ENCODE assay signal across 9 cellular contexts in the genomic region with DNA sequence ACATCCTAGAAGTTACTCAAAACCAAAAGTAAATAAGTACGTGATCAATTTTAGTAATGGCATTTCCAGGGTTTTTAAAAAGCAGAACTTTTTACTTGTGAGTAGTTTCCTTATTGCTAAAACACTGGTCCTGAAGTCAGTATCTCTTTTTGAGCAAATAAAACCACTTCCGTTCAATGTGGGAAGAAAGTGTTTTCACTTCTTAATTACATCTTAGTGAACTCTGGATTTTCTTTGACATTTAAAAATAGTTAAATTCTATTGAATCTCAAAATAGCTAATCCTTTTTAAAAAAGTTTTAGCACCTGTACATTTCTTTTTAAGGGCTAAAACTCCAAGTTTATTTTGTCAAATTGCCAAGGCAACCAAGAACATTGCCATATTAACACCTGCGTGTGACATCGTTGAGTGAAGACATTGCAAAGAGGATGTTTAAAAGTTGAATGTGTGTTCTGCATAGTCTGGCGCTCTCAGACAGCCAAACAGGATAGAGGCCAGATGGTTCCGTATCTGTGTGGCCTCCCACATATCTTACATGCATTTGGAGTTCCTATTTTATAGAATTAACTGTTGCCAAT. TPM values are rescaled to one million over a fixed set of nuclear protein-coding genes. Genes with fewer than 3 reads are reported as not detected.
DNase-seq lines count a peak whose midpoint lies in the region; ATAC-seq, FAIRE-seq and TF ChIP-seq lines count a peak whose summit lies in the region.
"Had no signal": no experiment of that assay in that cellular context is flagged by ENCODE, and none has a peak within 500 bp of the region (broad histone marks: within the 10 kb centered on the region; RNA-seq: fewer than 3 reads in every experiment).

No MANE protein-coding gene starts in this region.

- no peak for TF ChIP-seq POLR2A in transverse colon (IDR thresholded peaks at IDR 0.05)

- FAIRE-seq in GM18507 (lab: Jason Lieb, UNC) (peak; percentile 88), D721Med (lab: Jason Lieb, UNC) (no peak)

- intact Hi-C loops in transverse colon (cut with DNase I; ENCODE audit: low total_unique reads): no loop called here
- intact Hi-C loops in posterior vena cava (cut with DNase I): no loop called here

- no peaks in the 10 kb centered on the region for H3K27me3 ChIP-seq in transverse colon

- 17 to 18% methylated on average over 6 of the region's 6 CpGs for WGBS in transverse colon (ENCODE audit: low coverage in 1 of 2), 2 donors

- TF ChIP-seq CTCF in transverse colon (IDR thresholded peaks at IDR 0.05): no peak
- TF ChIP-seq CTCF in D721Med (IDR thresholded peaks at IDR 0.05; ENCODE audit: insufficient read depth, missing control alignments): no peak

- peaks cover 0 to 23% (median 8%) of the 10 kb centered on the region in 4 donors for H3K4me1 ChIP-seq in transverse colon

- ATAC-seq in GM21717 (IDR thresholded peaks at IDR 0.05; ENCODE audit: unreplicated experiment): peak; percentile 84
- ATAC-seq in activated naive CD8-positive, alpha-beta T cell treated with anti-CD3 and anti-CD28 coated beads, Interleukin-2, amount 10 ng/mL, durations not matched to agents 7 days and 5 days (ENCODE audit: low read depth): peak; percentile 88

- peaks cover 37% of the 10 kb centered on the region for H3K4me1 Mint-ChIP-seq in activated naive CD8-positive, alpha-beta T cell treated with anti-CD3 and anti-CD28 coated beads, Interleukin-2, amount 10 ng/mL, durations not matched to agents 7 days and 5 days

- POLR2A ChIA-PET in activated naive CD8-positive, alpha-beta T cell treated with anti-CD3 and anti-CD28 coated beads, Interleukin-2, amount 10 ng/mL, durations not matched to agents 7 days and 5 days (lab: Charles Lee): interaction anchor here (1.2 kb wide), 1 partner anchor 53 kb away, joined by 3 read pairs; no protein-coding TSS in a partner anchor

- in situ Hi-C loops in transverse colon (cut with MboI; ENCODE audit: low pct_ligation_motif_present in 1 of 4, low pct_unique_long_range_greater_than_20kb in 1 of 4, low sequenced_read_pairs in 3 of 4): no loop called here

- peak overlapping the region; percentile 37 for H3K4me3 Mint-ChIP-seq in activated naive CD8-positive, alpha-beta T cell treated with anti-CD3 and anti-CD28 coated beads, Interleukin-2, amount 10 ng/mL, durations not matched to agents 7 days and 5 days

- peak overlapping the region; percentile 3 to 33 (median 8) for H3K27ac ChIP-seq in transverse colon

- H3K27me3 Mint-ChIP-seq in activated naive CD8-positive, alpha-beta T cell treated with anti-CD3 and anti-CD28 coated beads, Interleukin-2, amount 10 ng/mL, durations not matched to agents 7 days and 5 days: no peaks in the 10 kb centered on the region

- TF ChIP-seq EP300 in transverse colon (IDR thresholded peaks at IDR 0.05; ENCODE audit: low read depth): no peak

- H3K27ac Mint-ChIP-seq in activated naive CD8-positive, alpha-beta T cell treated with anti-CD3 and anti-CD28 coated beads, Interleukin-2, amount 10 ng/mL, durations not matched to agents 7 days and 5 days: peak overlapping the region; percentile 82

- no peak overlapping the region for H3K4me3 ChIP-seq in transverse colon
- H3K4me3 ChIP-seq: skin epidermis had no signal

- H3K9me3 ChIP-seq in transverse colon: no peaks in the 10 kb centered on the region

- peaks cover 20% of the 10 kb centered on the region for H3K36me3 Mint-ChIP-seq in activated naive CD8-positive, alpha-beta T cell treated with anti-CD3 and anti-CD28 coated beads, Interleukin-2, amount 10 ng/mL, durations not matched to agents 7 days and 5 days

- H3K9me3 Mint-ChIP-seq in activated naive CD8-positive, alpha-beta T cell treated with anti-CD3 and anti-CD28 coated beads, Interleukin-2, amount 10 ng/mL, durations not matched to agents 7 days and 5 days: no peaks in the 10 kb centered on the region

- DNase-seq in GM18507 (ENCODE audit: extremely low spot score, insufficient read length, low read depth) (peak; percentile 36), KG1 (lab: John Stamatoyannopoulos, UW) (peak; percentile 87), transverse colon (no peak), mesenteric fat pad (ENCODE audit: low spot score) (no peak), D721Med (ENCODE audit: insufficient read length, low spot score) (no peak), posterior vena cava (ENCODE audit: low spot score) (no peak)
- no peak for DNase-seq in activated naive CD8-positive, alpha-beta T cell treated with anti-CD3 and anti-CD28 coated beads, Interleukin-2, amount 10 ng/mL, durations not matched to agents 7 days and 5 days

- peaks cover 0 to 12% (median 0%) of the 10 kb centered on the region in 4 donors for H3K36me3 ChIP-seq in transverse colon

RNA-seq across cellular contexts. Expression of gene OR5B21, which starts 17.2 kb away (rescaled TPM):
- total RNA-seq in activated naive CD8-positive, alpha-beta T cell treated with anti-CD3 and anti-CD28 coated beads, Interleukin-2, amount 10 ng/mL, durations not matched to agents 7 days and 5 days: under 1 TPM; 0.45 to 0.89 TPM
- total RNA-seq in transverse colon: not detected
- total RNA-seq in mesenteric fat pad: not detected
- not detected for total RNA-seq in posterior vena cava

RNA-seq across cellular contexts. Expression of gene LPXN, which starts 50.5 kb away (rescaled TPM):
- 100 to 1,000 TPM; 145 to 159 TPM for total RNA-seq in activated naive CD8-positive, alpha-beta T cell treated with anti-CD3 and anti-CD28 coated beads, Interleukin-2, amount 10 ng/mL, durations not matched to agents 7 days and 5 days
- total RNA-seq in transverse colon: 10 to 100 TPM in 3 of 4 donors, 1 to 10 TPM in 1; 10.0 to 18.7 (median 16.0) TPM
- 17.0 TPM for total RNA-seq in mesenteric fat pad
- 10 to 100 TPM in 1 of 2 donors, 1 to 10 TPM in 1; 7.9 to 10.7 TPM for total RNA-seq in posterior vena cava

RNA-seq across cellular contexts. Expression of gene ZFP91, which starts 53.7 kb away (rescaled TPM):
- total RNA-seq in activated naive CD8-positive, alpha-beta T cell treated with anti-CD3 and anti-CD28 coated beads, Interleukin-2, amount 10 ng/mL, durations not matched to agents 7 days and 5 days: 10 to 100 TPM; 52.8 to 54.2 TPM
- 10 to 100 TPM; 38.6 to 62.0 (median 56.2) TPM for total RNA-seq in transverse colon
- total RNA-seq in mesenteric fat pad: 58.7 TPM
- total RNA-seq in posterior vena cava: 10 to 100 TPM; 48.8 to 60.6 TPM

Comparison
In these comparisons a context has a peak if more than half of its experiments do, and no peak if none do; other contexts are left out.
1. DNase-seq: peak in GM18507 (single experiment) and KG1 (single experiment); none in activated naive CD8-positive, alpha-beta T cell treated with anti-CD3 and anti-CD28 coated beads, Interleukin-2, amount 10 ng/mL, durations not matched to agents 7 days and 5 days (single experiment), transverse colon (single experiment), mesenteric fat pad (single experiment), D721Med (single experiment) and posterior vena cava (single experiment).